ENCODE assay signal across 8 cellular contexts in the genomic region with DNA sequence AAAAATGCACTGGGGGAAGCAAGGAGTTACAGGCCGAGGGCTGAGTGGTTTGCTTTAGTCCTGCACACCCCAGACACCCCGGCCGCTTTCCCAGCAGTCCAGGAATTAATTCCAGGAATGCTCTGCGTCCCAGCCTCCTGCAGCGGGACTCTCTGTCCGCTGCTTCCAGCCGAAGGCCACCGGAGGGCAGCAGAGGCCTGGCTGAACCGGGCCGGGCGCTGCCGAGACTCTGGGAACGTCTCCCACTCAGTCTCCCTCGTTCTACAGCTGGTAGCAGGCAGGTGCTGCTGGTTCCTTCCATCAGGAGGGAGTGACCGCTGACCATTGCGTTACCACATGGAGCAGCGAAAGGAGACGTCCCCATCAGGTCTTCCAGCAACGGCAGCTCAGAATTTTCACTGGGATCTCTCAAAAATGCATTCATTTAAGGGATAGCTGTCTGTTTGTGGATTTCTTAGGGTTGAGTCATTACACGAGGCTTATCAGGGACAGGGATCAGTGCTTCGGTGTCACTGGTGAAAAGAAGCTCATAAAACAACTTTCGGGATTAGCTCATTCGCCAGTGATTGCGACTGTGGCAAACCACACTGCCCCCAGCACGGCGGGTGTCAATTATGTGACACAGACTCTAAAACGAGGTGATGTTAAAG. TPM values are rescaled to one million over a fixed set of nuclear protein-coding genes. Genes with fewer than 3 reads are reported as not detected.
DNase-seq lines count a peak whose midpoint lies in the region; ATAC-seq, FAIRE-seq and TF ChIP-seq lines count a peak whose summit lies in the region.

No MANE protein-coding gene starts in this region.

- H3K9ac ChIP-seq in K562 (ENCODE audit: insufficient read depth in 1 of 2, low read depth in 2 of 2, low read length in 2 of 2) (no peak overlapping the region), skeletal muscle tissue (ENCODE audit: low read depth in 1 of 3, low read length in 3 of 3) (peak overlapping the region in 2 of 3 donors; percentile 16 to 28)

- H2AFZ ChIP-seq in K562 (ENCODE audit: low read depth, low read length) = no peak overlapping the region; the same call in 1 of the 2 replicates

- H3K4me1 ChIP-seq in K562 (replicated peaks in 1 of 2; ENCODE audit: control insufficient read depth in 2 of 2, insufficient read depth in 2 of 2, low read length in 2 of 2) (peaks cover 0 to 8% of the 10 kb centered on the region in 2 experiments; a peak in 2 of 5 replicates), skeletal muscle tissue (ENCODE audit: control insufficient read depth in 3 of 3, insufficient read depth in 3 of 3, low read length in 3 of 3) (peaks cover 4 to 8% (median 5%) of the 10 kb centered on the region in 3 donors)

- no peaks in the 10 kb centered on the region for H3K79me2 ChIP-seq in K562 (ENCODE audit: control insufficient read depth, insufficient read depth, low read length)

- WGBS in K562 (ENCODE audit: insufficient coverage, low coverage, missing lambda C conversion rate) = 2% methylated on average over 27 of the region's 27 CpGs

- H3K4me3 ChIP-seq in GM06990 (replicated peaks; ENCODE audit: low read depth, low read length) (no peak overlapping the region), K562 (no peak overlapping the region), skeletal muscle tissue (ENCODE audit: low read length in 3 of 3) (peak overlapping the region; percentile 52 to 65 (median 53))

- in situ Hi-C loops in K562 (cut with MboI) = no loop called here

- 0 out of 2 replicates have a peak, but pooled peaks cover 8% of the 10 kb centered on the region for H4K20me1 ChIP-seq in K562 (replicated peaks; ENCODE audit: control insufficient read depth, insufficient read depth, low read length)

- intact Hi-C loops in K562 (cut with micrococcal nuclease) = loop anchor here (5.0 kb wide), 3 partner anchors 40 to 1570 kb away; no protein-coding TSS in a partner anchor

- H3K9me3 ChIP-seq in K562 (replicated peaks; ENCODE audit: control insufficient read depth, insufficient read depth, low read depth, low read length) = no peaks in the 10 kb centered on the region
- H3K9me3 ChIP-seq in skeletal muscle tissue (ENCODE audit: control insufficient read depth in 3 of 3, low read length in 3 of 3) = no peaks in the 10 kb centered on the region

- peaks cover 4% of the 10 kb centered on the region for H3K27me3 ChIP-seq in GM06990 (replicated peaks; ENCODE audit: control insufficient read depth, insufficient read depth, low read length)
- H3K27me3 ChIP-seq in K562 (ENCODE audit: control insufficient read depth in 2 of 2, insufficient read depth in 2 of 2, low read length in 2 of 2) = peaks cover 33 to 74% of the 10 kb centered on the region in 2 experiments
- peaks cover 0 to 14% (median 0%) of the 10 kb centered on the region in 3 donors for H3K27me3 ChIP-seq in skeletal muscle tissue (ENCODE audit: control insufficient read depth in 3 of 3, insufficient read depth in 3 of 3, low read length in 3 of 3)

- no peak overlapping the region for H3K27ac ChIP-seq in K562 (ENCODE audit: extremely low read depth, low read depth, low read length)
- no peak overlapping the region for H3K27ac ChIP-seq in skeletal muscle tissue (ENCODE audit: low read depth, low read length)

- TF ChIP-seq EP300 in K562 (IDR thresholded peaks at IDR 0.05; ENCODE audit: low read length) = peak; percentile 54; the same call in 1 of the 2 replicates

- peak; percentile 85 to 90 for TF ChIP-seq RAD21 in K562 (CRISPR knock-in tag; conservative IDR thresholded peaks at IDR 0.05 in 1 of 2, IDR thresholded peaks at IDR 0.05 in 1 of 2)

- peak overlapping the region; percentile 25; the same call in 1 of the 2 replicates for H3K4me2 ChIP-seq in K562 (ENCODE audit: insufficient read depth, low read length)

- FAIRE-seq in K562 (lab: Jason Lieb, UNC) = peak; percentile 65

- TF ChIP-seq CTCF in GM06990 (IDR thresholded peaks at IDR 0.05; ENCODE audit: insufficient read depth, low read length, poor library complexity, severe bottlenecking) (peak; percentile 86), K562 (IDR thresholded peaks at IDR 0.05 in 2 of 3, conservative IDR thresholded peaks at IDR 0.05 in 1 of 3; ENCODE audit: insufficient read depth in 2 of 3, low read depth in 1 of 3, low read length in 3 of 3) (peak; percentile 81 to 88 (median 86))

- ATAC-seq in HG02571 (IDR thresholded peaks at IDR 0.05; ENCODE audit: unreplicated experiment) (peak; percentile 63), K562 (peak; percentile 94)

- no peaks in the 10 kb centered on the region for H3K36me3 ChIP-seq in GM06990 (ENCODE audit: control insufficient read depth, insufficient read depth, low read length)
- H3K36me3 ChIP-seq in K562 (ENCODE audit: control insufficient read depth, insufficient read depth, low read length) = no peaks in the 10 kb centered on the region
- H3K36me3 ChIP-seq in skeletal muscle tissue (ENCODE audit: control insufficient read depth in 3 of 3, insufficient read depth in 3 of 3, low read length in 3 of 3) = no peaks in the 10 kb centered on the region

- no peak for TF ChIP-seq POLR2A in K562 (conservative IDR thresholded peaks at IDR 0.05)

- POLR2A ChIA-PET in K562 (lab: Yijun Ruan, JAX) = interaction anchor here (0.5 to 0.8 kb wide), 4 partner anchors 17 to 1351 kb away, joined by 3 read pairs; no protein-coding TSS in a partner anchor

- DNase-seq in GM06990 (ENCODE audit: extremely low read depth, insufficient read length) = peak; percentile 54
- DNase-seq in NCI-H1417 treated with DMSO at 0.1 percent for 48 hours (lab: John Stamatoyannopoulos, UW) = peak; percentile 22
- DNase-seq in T1000 (lab: John Stamatoyannopoulos, UW) = peak; percentile 71
- DNase-seq in K562 (ENCODE audit: extremely low read depth in 1 of 4, low spot score in 3 of 4) = peak; percentile 69 to 79 (median 74)
- DNase-seq in iPS-NIHi11 (ENCODE audit: low spot score) = peak; percentile 90
- DNase-seq in SKM-1 treated with dmso at 0.1 percent for 144 hours (lab: John Stamatoyannopoulos, UW; ENCODE audit: unreplicated experiment) = no peak

- H3K9me1 ChIP-seq in K562 (ENCODE audit: control insufficient read depth, insufficient read depth, low read length) = no peaks in the 10 kb centered on the region

- CTCF ChIA-PET in K562 (lab: Yijun Ruan, JAX; ENCODE audit: low intra/inter-chr PET ratio) = interaction anchor here (0.6 to 1.4 kb wide), 6 partner anchors 580 to 1971 kb away, joined by 3 to 4 read pairs (median 4); no protein-coding TSS in a partner anchor

- no TSS peak for BruUV-seq in K562 (replicated peaks; lab: Mats Ljungman, UMichigan)

TF ChIP-seq in K562, 482 proteins besides CTCF, POLR2A, EP300 and RAD21 (continues in another document):
- no peak for TF ChIP-seq ZBTB5 (IDR thresholded peaks at IDR 0.05)
- no peak for TF ChIP-seq ZNF586 (CRISPR knock-in tag; conservative IDR thresholded peaks at IDR 0.05)
- TF ChIP-seq NKRF (IDR thresholded peaks at IDR 0.05; ENCODE audit: borderline replicate concordance) = no peak
- TF ChIP-seq CXXC5 (CRISPR knock-in tag; IDR thresholded peaks at IDR 0.05) = peak; percentile 41; the same call in 1 of the 2 replicates
- TF ChIP-seq PHF8 (IDR thresholded peaks at IDR 0.05; ENCODE audit: borderline replicate concordance, low read length) = no peak

RNA-seq across cellular contexts. Expression of gene PITRM1, which starts 24.9 kb away (rescaled TPM):
- 163 and 183 TPM in 2 replicates for total RNA-seq in K562 (2011; cell fraction: chromatin; rRNA removed; ENCODE audit: low replicate concordance)
- total RNA-seq in K562 (2011; cell fraction: nucleolus; rRNA removed) = 87.5 and 88.7 TPM in 2 replicates
- 91.3 and 119 TPM in 2 replicates for total RNA-seq in K562 (2011; cell fraction: nucleoplasm; rRNA removed)
- 44.0 and 48.8 TPM in 2 replicates for total RNA-seq in K562 (2014; rRNA removed)
- total RNA-seq in K562 (2014; rRNA removed; fragmentation: Illumina TruSeq; extraction: Trizol) = 37.2 and 39.7 TPM in 2 replicates
- 43.6 and 47.2 TPM in 2 replicates for total RNA-seq in K562 (2015; rRNA removed; fragmentation: Illumina TruSeq; extraction: Trizol)
- total RNA-seq in K562 (2021) = 63.4 and 70.4 TPM in 2 replicates
- 36.9 and 47.9 TPM in 2 replicates for polyA plus RNA-seq in K562 (2011; rRNA removed)
- 40.0 and 41.1 TPM in 2 replicates for polyA plus RNA-seq in K562 (2011; cell fraction: cytosol; rRNA removed)
- polyA plus RNA-seq in K562 (2011; cell fraction: nucleus; rRNA removed) = 186 and 189 TPM in 2 replicates
- 49.8 and 55.3 TPM in 2 replicates for polyA plus RNA-seq in K562 (2012)
- polyA plus RNA-seq in K562 (2014; fragmentation: Illumina TruSeq; extraction: Trizol) = 60.4 and 69.6 TPM in 2 replicates
- polyA plus RNA-seq in K562 (2014; fragmentation: Nextera tagmentation; extraction: Ambion mirVana) = 10 to 100 TPM; 21.1 to 29.2 TPM
- polyA plus RNA-seq in K562 (2014; rRNA removed) = 34.2 and 35.0 TPM in 2 replicates
- 41.6 and 42.9 TPM in 2 replicates for polyA minus RNA-seq in K562 (2011; rRNA and poly(A)+ RNA removed)
- polyA minus RNA-seq in K562 (2011; cell fraction: cytosol; rRNA and poly(A)+ RNA removed) = 38.5 and 39.2 TPM in 2 replicates
- polyA minus RNA-seq in K562 (2011; cell fraction: nucleus; rRNA and poly(A)+ RNA removed) = 48.2 and 73.2 TPM in 2 replicates
- 44.9 TPM for total RNA-seq in skeletal muscle tissue

Comparison
In these comparisons a context has a peak if more than half of its experiments do, and no peak if none do; other contexts are left out.
1. H3K4me3 ChIP-seq: peak in skeletal muscle tissue (3 of 3); none in GM06990 (single experiment) and K562 (single experiment).
2. H3K9ac ChIP-seq: peak in skeletal muscle tissue (2 of 3); none in K562 (0 of 2).